Comparison of ENCODE assay signal across 9 cellular contexts in the genomic region with DNA sequence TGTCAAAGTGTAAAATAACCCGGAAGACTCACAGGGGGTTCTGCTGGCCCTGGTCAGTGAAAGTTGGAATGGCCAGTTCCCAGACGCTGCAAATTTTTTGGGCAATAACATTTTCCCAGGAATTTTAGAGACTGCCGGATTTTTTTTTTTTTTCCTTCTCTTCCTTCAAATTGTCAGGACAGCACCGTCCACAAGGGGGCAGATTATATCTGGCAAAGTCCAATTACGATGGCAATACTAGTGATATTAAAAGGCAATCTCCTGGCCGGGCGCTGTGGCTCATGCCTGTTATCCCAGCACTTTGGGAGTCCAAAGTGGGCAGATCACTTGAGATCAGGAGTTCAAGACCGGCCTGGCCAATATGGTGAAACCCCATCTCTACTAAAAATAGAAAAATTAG. TPM values are rescaled to one million over a fixed set of nuclear protein-coding genes. Genes with fewer than 3 reads are reported as not detected.
DNase-seq lines count a peak whose midpoint lies in the region; ATAC-seq, FAIRE-seq and TF ChIP-seq lines count a peak whose summit lies in the region.
"Had no signal": no experiment of that assay in that cellular context is flagged by ENCODE, and none has a peak within 500 bp of the region (broad histone marks: within the 10 kb centered on the region; RNA-seq: fewer than 3 reads in every experiment).

No MANE protein-coding gene starts in this region.

- intact Hi-C loops in activated B cell treated with CpG ODN at 0.5 μM for 24 hours (cut with micrococcal nuclease) (loop anchor here (2.0 kb wide), 1 partner anchor 24 kb away; no protein-coding TSS in a partner anchor), pancreas (cut with DNase I) (no loop called here)

- CTCF ChIA-PET in activated B cell treated with CpG ODN at 0.5 μM for 24 hours (lab: Charles Lee): interaction anchor here (0.6 to 2.3 kb wide), 6 partner anchors 10 to 121 kb away, joined by 3 to 8 read pairs (median 3); no protein-coding TSS in a partner anchor

- H3K27me3 ChIP-seq in pancreas: no peaks in the 10 kb centered on the region

- peak; percentile 37 for ATAC-seq in activated B cell treated with CpG ODN at 0.5 μM for 24 hours (ENCODE audit: low read depth)
- peak; percentile 68 to 87 (median 76) for ATAC-seq in pancreas
- no peak for ATAC-seq in GM21786 (IDR thresholded peaks at IDR 0.05; ENCODE audit: unreplicated experiment)

- H3K4me3 ChIP-seq in pancreas: no peak overlapping the region

- no peaks in the 10 kb centered on the region for H3K9me3 Mint-ChIP-seq in activated B cell treated with CpG ODN at 0.5 μM for 24 hours
- H3K9me3 Mint-ChIP-seq: activated naive CD8-positive, alpha-beta T cell treated with anti-CD3 and anti-CD28 coated beads, Interleukin-2, amount 10 ng/mL, durations not matched to agents 7 days and 5 days had no signal

- H3K27ac Mint-ChIP-seq in activated B cell treated with CpG ODN at 0.5 μM for 24 hours: no peak overlapping the region
- H3K27ac Mint-ChIP-seq: activated naive CD8-positive, alpha-beta T cell treated with anti-CD3 and anti-CD28 coated beads, Interleukin-2, amount 10 ng/mL, durations not matched to agents 7 days and 5 days had no signal

- POLR2A ChIA-PET in activated B cell treated with CpG ODN at 0.5 μM for 24 hours (lab: Charles Lee): interaction anchor here (0.6 kb wide), 1 partner anchor 133 kb away, joined by 5 read pairs; no protein-coding TSS in a partner anchor

- no peaks in the 10 kb centered on the region for H3K4me1 ChIP-seq in pancreas

- H3K36me3 ChIP-seq in pancreas: no peaks in the 10 kb centered on the region

- H3K9me3 ChIP-seq in pancreas: no peaks in the 10 kb centered on the region

- no peak overlapping the region for H3K27ac ChIP-seq in pancreas

- no peak for FAIRE-seq in pancreas (lab: Jason Lieb, UNC)

- DNase-seq in activated CD8-positive, alpha-beta memory T cell treated with anti-CD3 and anti-CD28 coated beads for 24 hours: peak; percentile 65
- DNase-seq in activated CD8-positive, alpha-beta memory T cell treated with anti-CD3 and anti-CD28 coated beads, Interleukin-2, amount 50 U/mL, for 48 hours: no peak
- DNase-seq in NCI-H1092 (lab: John Stamatoyannopoulos, UW) (peak; percentile 41), activated B cell treated with CpG ODN at 0.5 μM for 24 hours (no peak), fibroblast of peridontal ligament (ENCODE audit: extremely low read depth) (peak; percentile 69), pancreas (peak in 5 of 6 donors; percentile 39 to 68 (median 64)), SHP77 treated with DMSO at 0.1 percent for 48 hours (lab: John Stamatoyannopoulos, UW) (no peak)
- DNase-seq: activated naive CD8-positive, alpha-beta T cell treated with anti-CD3 and anti-CD28 coated beads, Interleukin-2, amount 10 ng/mL, durations not matched to agents 7 days and 5 days had no signal

- no peaks in the 10 kb centered on the region for H3K27me3 Mint-ChIP-seq in activated B cell treated with CpG ODN at 0.5 μM for 24 hours

- peaks cover 2% of the 10 kb centered on the region for H3K4me1 Mint-ChIP-seq in activated B cell treated with CpG ODN at 0.5 μM for 24 hours

- TF ChIP-seq CTCF in activated B cell treated with CpG ODN at 0.5 μM for 24 hours (IDR thresholded peaks at IDR 0.05): no peak
- peak; percentile 36 to 66 (median 58) for TF ChIP-seq CTCF in pancreas (IDR thresholded peaks at IDR 0.05)

- H3K4me3 Mint-ChIP-seq in activated B cell treated with CpG ODN at 0.5 μM for 24 hours: no peak overlapping the region
- H3K4me3 Mint-ChIP-seq: activated naive CD8-positive, alpha-beta T cell treated with anti-CD3 and anti-CD28 coated beads, Interleukin-2, amount 10 ng/mL, durations not matched to agents 7 days and 5 days had no signal

- no peaks in the 10 kb centered on the region for H3K36me3 Mint-ChIP-seq in activated B cell treated with CpG ODN at 0.5 μM for 24 hours (ENCODE audit: low read depth)
- H3K36me3 Mint-ChIP-seq: activated naive CD8-positive, alpha-beta T cell treated with anti-CD3 and anti-CD28 coated beads, Interleukin-2, amount 10 ng/mL, durations not matched to agents 7 days and 5 days had no signal

- WGBS in pancreas, 2 donors: 7 to 10% methylated on average over 8 of the region's 8 CpGs

RNA-seq across cellular contexts. Expression of gene SLC25A5, which starts 20.5 kb away (rescaled TPM):
- total RNA-seq in activated B cell treated with CpG ODN at 0.5 μM for 24 hours (300 and 321 TPM in 2 replicates), pancreas (100 to 1,000 TPM; 182 to 462 (median 342) TPM)
- 100 to 1,000 TPM; 112 to 202 TPM for polyA plus RNA-seq in pancreas

Comparison
In these comparisons a context has a peak if more than half of its experiments do, and no peak if none do; other contexts are left out.
1. DNase-seq: peak in activated CD8-positive, alpha-beta memory T cell treated with anti-CD3 and anti-CD28 coated beads for 24 hours (single experiment), NCI-H1092 (single experiment), fibroblast of peridontal ligament (single experiment) and pancreas (5 of 6); none in activated CD8-positive, alpha-beta memory T cell treated with anti-CD3 and anti-CD28 coated beads, Interleukin-2, amount 50 U/mL, for 48 hours (single experiment), activated B cell treated with CpG ODN at 0.5 μM for 24 hours (single experiment) and SHP77 treated with DMSO at 0.1 percent for 48 hours (single experiment).